Comparison of ENCODE assay signal across 16 cellular contexts in the genomic region with DNA sequence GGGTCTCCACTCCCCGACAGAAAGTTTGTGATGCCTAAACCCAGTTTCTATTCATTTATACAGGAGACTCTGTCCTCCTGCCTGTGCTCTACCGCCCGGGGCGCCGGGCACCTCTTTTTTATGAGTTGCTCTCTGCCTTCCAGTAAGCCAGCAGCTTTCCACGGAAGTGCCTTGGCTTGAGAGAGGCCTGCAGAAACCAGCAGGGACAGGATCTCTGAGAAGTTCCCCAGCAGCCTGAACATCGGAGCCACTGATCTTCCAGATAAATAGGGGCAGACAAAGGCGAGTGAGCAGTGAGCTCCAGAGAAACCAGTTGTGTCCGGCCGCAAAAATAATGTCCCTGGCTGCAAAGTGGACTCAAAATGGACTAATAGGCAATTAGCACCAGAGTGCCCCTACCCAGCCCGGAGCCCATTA.
DNase-seq lines count a peak whose midpoint lies in the region; ATAC-seq, FAIRE-seq and TF ChIP-seq lines count a peak whose summit lies in the region.
"Had no signal": no experiment of that assay in that cellular context is flagged by ENCODE, and none has a peak within 500 bp of the region (broad histone marks: within the 10 kb centered on the region; RNA-seq: fewer than 3 reads in every experiment).

No MANE protein-coding gene starts in this region.

- H3K27me3 Mint-ChIP-seq in effector memory CD8-positive, alpha-beta T cell: peaks cover 11 to 15% of the 10 kb centered on the region in 2 donors
- peaks cover 19% of the 10 kb centered on the region for H3K27me3 Mint-ChIP-seq in T-helper 17 cell

- H2AFZ ChIP-seq in mammary epithelial cell (ENCODE audit: low read depth, low read length): no peak overlapping the region
- no peak overlapping the region for H2AFZ ChIP-seq in osteoblast (ENCODE audit: low read length)

- H3K4me3 ChIP-seq in breast epithelium (no peak overlapping the region), mammary epithelial cell (replicated peaks in 1 of 3; ENCODE audit: insufficient read depth in 1 of 3, low read depth in 2 of 3, low read length in 3 of 3) (no peak overlapping the region), kidney (ENCODE audit: low read length in 2 of 2) (no peak overlapping the region), osteoblast (ENCODE audit: insufficient read depth, low read length) (no peak overlapping the region), upper lobe of left lung (no peak overlapping the region)

- H3K9me3 ChIP-seq in breast epithelium (no peaks in the 10 kb centered on the region), mammary epithelial cell (replicated peaks; ENCODE audit: insufficient read depth, low read length) (no peaks in the 10 kb centered on the region), kidney (ENCODE audit: control insufficient read depth in 1 of 2, low read length in 2 of 2) (no peaks in the 10 kb centered on the region), osteoblast (ENCODE audit: low read depth, low read length) (no peaks in the 10 kb centered on the region), upper lobe of left lung (no peaks in the 10 kb centered on the region), T-helper 17 cell (ENCODE audit: control insufficient read depth, low read length, poor library complexity, severe bottlenecking) (no peaks in the 10 kb centered on the region)

- H3K27me3 ChIP-seq in breast epithelium (no peaks in the 10 kb centered on the region), mammary epithelial cell (ENCODE audit: insufficient read depth, low read length) (no peaks in the 10 kb centered on the region), osteoblast (ENCODE audit: insufficient read depth, low read length) (peaks cover 25% of the 10 kb centered on the region), upper lobe of left lung (no peaks in the 10 kb centered on the region)

- H3K27ac ChIP-seq in breast epithelium (peak overlapping the region in 1 of 2 donors; percentile 82), mammary epithelial cell (ENCODE audit: insufficient read depth, low read depth, low read length) (no peak overlapping the region), kidney (ENCODE audit: low read depth in 2 of 2, low read length in 2 of 2) (peak overlapping the region; percentile 85 to 93), osteoblast (ENCODE audit: low read depth, low read length) (no peak overlapping the region), upper lobe of left lung (peak overlapping the region; percentile 64 to 83 (median 72))

- CTCF ChIA-PET in mammary epithelial cell (lab: Charles Lee; ENCODE audit: low non-redundant PET): interaction anchor here (0.6 kb wide), 1 partner anchor 92 kb away, joined by 8 read pairs; no protein-coding TSS in a partner anchor

- TF ChIP-seq EP300 in upper lobe of left lung (IDR thresholded peaks at IDR 0.05): no peak

- no peaks in the 10 kb centered on the region for H3K4me1 Mint-ChIP-seq in effector memory CD8-positive, alpha-beta T cell (ENCODE audit: low read depth in 2 of 2)
- H3K4me1 Mint-ChIP-seq in T-helper 17 cell: peaks cover 4% of the 10 kb centered on the region

- in situ Hi-C loops in mammary epithelial cell (cut with MboI; ENCODE audit: low sequenced_read_pairs in 2 of 2): no loop called here

- H4K20me1 ChIP-seq in mammary epithelial cell (ENCODE audit: insufficient read depth, low read length) (no peaks in the 10 kb centered on the region), osteoblast (ENCODE audit: insufficient read depth, low read length) (no peaks in the 10 kb centered on the region)

- no peak overlapping the region for H3K27ac Mint-ChIP-seq in effector memory CD8-positive, alpha-beta T cell
- no peak overlapping the region for H3K27ac Mint-ChIP-seq in T-helper 17 cell

- no peak for ATAC-seq in upper lobe of left lung (ENCODE audit: low FRiP score in 2 of 2)
- ATAC-seq in effector memory CD8-positive, alpha-beta T cell (replicated peaks): no peak
- no peak for ATAC-seq in T-helper 17 cell

- no peak for FAIRE-seq in kidney (lab: Jason Lieb, UNC)
- FAIRE-seq: RCC 7860 had no signal

- 89% methylated on average over 5 of the region's 11 CpGs for WGBS in mammary epithelial cell (ENCODE audit: low coverage, missing lambda C conversion rate)
- 79 to 83% methylated on average over 11 of the region's 11 CpGs for WGBS in upper lobe of left lung, 2 donors

- H3K36me3 Mint-ChIP-seq in effector memory CD8-positive, alpha-beta T cell (ENCODE audit: insufficient read depth): no peaks in the 10 kb centered on the region
- H3K36me3 Mint-ChIP-seq in T-helper 17 cell (ENCODE audit: low read depth): no peaks in the 10 kb centered on the region

- TF ChIP-seq CTCF in breast epithelium (IDR thresholded peaks at IDR 0.05) (no peak), mammary epithelial cell (conservative IDR thresholded peaks at IDR 0.05 in 1 of 2, IDR thresholded peaks at IDR 0.05 in 1 of 2; ENCODE audit: extremely low read depth in 1 of 2, insufficient read depth in 1 of 2, low read depth in 1 of 2, low read length in 2 of 2) (no peak), kidney (IDR thresholded peaks at IDR 0.05; ENCODE audit: borderline replicate concordance, extremely low read depth, insufficient read depth) (no peak), osteoblast (IDR thresholded peaks at IDR 0.05; ENCODE audit: extremely low read depth, low read depth, low read length) (no peak), upper lobe of left lung (IDR thresholded peaks at IDR 0.05) (no peak)

- intact Hi-C loops in breast epithelium (cut with DNase I; ENCODE audit: low total_unique reads) (no loop called here), mammary epithelial cell (cut with micrococcal nuclease) (no loop called here), kidney (cut with DNase I) (no loop called here)

- no peaks in the 10 kb centered on the region for H3K36me3 ChIP-seq in breast epithelium
- no peaks in the 10 kb centered on the region for H3K36me3 ChIP-seq in mammary epithelial cell (ENCODE audit: insufficient read depth, low read length)
- H3K36me3 ChIP-seq in kidney (ENCODE audit: control insufficient read depth in 1 of 2, insufficient read depth in 2 of 2, low read length in 2 of 2): no peaks in the 10 kb centered on the region
- H3K36me3 ChIP-seq in osteoblast (ENCODE audit: insufficient read depth, low read length): no peaks in the 10 kb centered on the region
- no peaks in the 10 kb centered on the region for H3K36me3 ChIP-seq in upper lobe of left lung

- H3K79me2 ChIP-seq in mammary epithelial cell (ENCODE audit: insufficient read depth, low read length): no peaks in the 10 kb centered on the region
- H3K79me2 ChIP-seq in osteoblast (ENCODE audit: insufficient read depth, low read length): no peaks in the 10 kb centered on the region

- H3K9ac ChIP-seq in mammary epithelial cell (ENCODE audit: insufficient read depth, low read length) (no peak overlapping the region), kidney (ENCODE audit: low read length in 2 of 2) (peak overlapping the region in 1 of 2 donors; percentile 59)

- H3K4me1 ChIP-seq in breast epithelium (no peaks in the 10 kb centered on the region), mammary epithelial cell (ENCODE audit: insufficient read depth, low read length) (no peaks in the 10 kb centered on the region), kidney (ENCODE audit: control insufficient read depth in 1 of 2, insufficient read depth in 1 of 2, low read depth in 1 of 2, low read length in 2 of 2) (peaks cover 0 to 8% of the 10 kb centered on the region in 2 donors), osteoblast (ENCODE audit: insufficient read depth, low read length) (no peaks in the 10 kb centered on the region), upper lobe of left lung (peaks cover 8 to 39% (median 22%) of the 10 kb centered on the region in 4 donors)

- no TSS peak for BruUV-seq in mammary epithelial cell (replicated peaks; lab: Mats Ljungman, UMichigan)

- dilution Hi-C loops in mammary epithelial cell (cut with HindIII; ENCODE audit: low sequenced_read_pairs): no loop called here

- no peak overlapping the region for H3K4me3 Mint-ChIP-seq in effector memory CD8-positive, alpha-beta T cell
- H3K4me3 Mint-ChIP-seq in T-helper 17 cell: no peak overlapping the region

- no peak overlapping the region for H3K4me2 ChIP-seq in mammary epithelial cell (ENCODE audit: insufficient read depth, low read depth, low read length)
- no peak overlapping the region for H3K4me2 ChIP-seq in osteoblast (ENCODE audit: insufficient read depth, low read length)

- no peaks in the 10 kb centered on the region for H3K9me3 Mint-ChIP-seq in effector memory CD8-positive, alpha-beta T cell

- TF ChIP-seq POLR2A in breast epithelium (IDR thresholded peaks at IDR 0.05) (no peak), upper lobe of left lung (IDR thresholded peaks at IDR 0.05) (no peak)

- DNase-seq in breast epithelium (ENCODE audit: low spot score in 2 of 2): peak; percentile 53 to 67
- no peak for DNase-seq in mammary epithelial cell
- peak; percentile 64 for DNase-seq in kidney
- peak; percentile 83 for DNase-seq in osteoblast (ENCODE audit: insufficient read length, low spot score, missing footprints)
- no peak for DNase-seq in upper lobe of left lung
- DNase-seq in effector memory CD8-positive, alpha-beta T cell: no peak
- no peak for DNase-seq in T-helper 17 cell
- no peak for DNase-seq in kidney tubule cell (ENCODE audit: low spot score)
- DNase-seq: H7, Karpas-422, MM.1S, NCI-H1105, NCI-H1694 treated with DMSO at 0.1 percent for 48 hours, NCI-H2171 treated with DMSO at 0.1 percent for 48 hours, NCI-H510A had no signal

Comparison
In these comparisons a context has a peak if more than half of its experiments do, and no peak if none do; other contexts are left out.
1. DNase-seq: peak in breast epithelium (2 of 2), kidney (single experiment) and osteoblast (single experiment); none in mammary epithelial cell (single experiment), upper lobe of left lung (0 of 2), effector memory CD8-positive, alpha-beta T cell (0 of 3), T-helper 17 cell (0 of 3) and kidney tubule cell (single experiment).
2. H3K27ac ChIP-seq: peak in kidney (2 of 2) and upper lobe of left lung (4 of 4); none in mammary epithelial cell (single experiment) and osteoblast (single experiment).